8 cellular contexts compared by ENCODE assay signal in the genomic region with DNA sequence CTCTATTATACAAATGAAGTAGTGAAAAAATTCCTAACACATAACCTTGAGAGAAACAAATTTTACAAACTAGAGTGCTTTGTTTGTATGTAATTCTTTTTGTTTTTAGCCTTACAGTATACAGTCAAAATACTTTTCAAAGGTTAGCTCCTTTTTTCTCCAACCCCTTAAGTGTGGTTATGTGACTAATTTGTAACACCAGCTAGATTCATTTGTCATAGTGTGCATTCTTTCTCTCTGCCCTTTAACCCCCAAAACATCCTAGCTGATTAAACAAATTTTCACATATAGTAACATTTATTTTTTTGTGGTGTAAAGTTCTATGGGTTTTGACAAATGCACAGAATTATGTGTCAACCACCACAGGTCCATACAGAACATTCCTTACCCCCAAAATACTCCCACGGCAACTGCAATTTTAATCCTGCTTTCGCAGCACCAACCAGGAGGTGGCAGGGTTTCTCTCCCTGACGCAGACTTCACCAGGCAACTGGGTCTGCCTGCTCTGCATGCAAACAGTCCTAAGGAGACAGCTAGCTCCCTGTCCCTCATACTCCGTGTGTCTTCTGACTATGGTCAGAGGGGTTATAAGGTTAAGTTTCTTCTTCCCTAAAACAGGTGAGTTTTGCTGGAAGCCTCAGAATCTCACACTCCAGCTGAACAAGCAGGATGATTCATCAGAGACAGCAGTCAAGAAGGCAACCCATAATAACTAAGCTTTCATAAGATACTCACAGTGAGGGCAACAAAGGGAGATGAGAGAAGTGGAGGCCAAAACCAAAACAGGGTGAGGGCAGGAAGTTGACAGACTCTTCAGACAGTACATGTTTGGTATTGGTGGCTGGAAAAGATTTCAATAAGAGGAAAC. TPM values are rescaled to one million over a fixed set of nuclear protein-coding genes. Genes with fewer than 3 reads are reported as not detected.
DNase-seq lines count a peak whose midpoint lies in the region; ATAC-seq and TF ChIP-seq lines count a peak whose summit lies in the region.

No MANE protein-coding gene starts in this region.

- peak; percentile 75 for TF ChIP-seq CTCF in fibroblast of the aortic adventitia (IDR thresholded peaks at IDR 0.05; ENCODE audit: insufficient read depth, low read length)

- no peak overlapping the region for H3K4me3 ChIP-seq in fibroblast of the aortic adventitia (ENCODE audit: low read depth, low read length)

- ATAC-seq in GM18907 (IDR thresholded peaks at IDR 0.05; ENCODE audit: unreplicated experiment) (no peak), GM19035 (IDR thresholded peaks at IDR 0.05; ENCODE audit: unreplicated experiment) (no peak)

- peak; percentile 12 to 18 (median 14) for DNase-seq in stimulated activated CD4-positive, alpha-beta T cell treated with anti-CD3 and anti-CD28 coated beads, Interleukin-12 subunit alpha, Interleukin-12 subunit beta, amount 100 ng/mL, for 48 hours (ENCODE audit: low read depth in 2 of 3, low spot score in 1 of 3)
- no peak for DNase-seq in stimulated activated CD4-positive, alpha-beta T cell treated with anti-CD3 and anti-CD28 coated beads, Interleukin-12 subunit alpha, Interleukin-12 subunit beta, amount 100 ng/mL, for 4 hours
- DNase-seq in MV-4-11 (lab: John Stamatoyannopoulos, UW) (peak; percentile 72), fibroblast of the aortic adventitia (ENCODE audit: low read depth) (peak; percentile 56), nucleus accumbens (lab: John Stamatoyannopoulos, UW) (peak in 46 of 56 donors; percentile 1 to 74 (median 25))
- DNase-seq in activated CD4-positive, alpha-beta T cell treated with anti-CD3 and anti-CD28 coated beads, Interleukin-2, amount 50 U/mL, for 48 hours, result peak; percentile 22 to 39

RNA-seq across cellular contexts. Expression of a gene that starts 44.5 kb away (rescaled TPM):
- total RNA-seq in fibroblast of the aortic adventitia (ENCODE audit: low replicate concordance), result not detected in 2 replicates
